8 cellular contexts compared by ENCODE assay signal in the genomic region with DNA sequence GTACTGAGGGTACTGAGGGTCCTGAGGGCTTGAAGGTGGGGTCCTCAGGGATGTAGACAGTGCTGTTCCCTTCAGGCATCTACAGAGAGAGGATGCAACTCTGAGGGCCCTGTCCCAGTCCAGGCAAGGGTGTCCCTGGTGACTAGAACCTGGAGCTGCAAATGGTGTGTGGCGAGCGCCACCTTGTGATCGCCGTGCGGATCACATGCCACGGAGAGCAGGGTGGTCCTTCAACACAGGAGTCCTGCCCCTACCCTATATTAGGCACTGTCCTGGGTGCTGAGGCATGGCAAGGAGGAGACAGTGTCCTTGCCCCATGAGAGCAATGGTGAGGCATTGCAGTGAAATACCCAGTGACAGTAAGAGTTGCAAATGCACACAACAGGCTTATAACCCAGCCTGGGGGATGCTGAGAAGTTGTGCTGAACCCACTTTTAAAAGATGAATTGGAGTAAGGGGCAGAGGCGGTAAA. TPM values are rescaled to one million over a fixed set of nuclear protein-coding genes. Genes with fewer than 3 reads are reported as not detected.
DNase-seq lines count a peak whose midpoint lies in the region; ATAC-seq and TF ChIP-seq lines count a peak whose summit lies in the region.

No MANE protein-coding gene starts in this region.

- peaks cover 41% of the 10 kb centered on the region for H3K27me3 ChIP-seq in cardiac muscle cell
- H3K27me3 ChIP-seq in SK-N-SH (ENCODE audit: insufficient read depth) = no peaks in the 10 kb centered on the region

- H3K36me3 Mint-ChIP-seq in effector memory CD8-positive, alpha-beta T cell (ENCODE audit: insufficient read depth) = no peaks in the 10 kb centered on the region
- H3K36me3 Mint-ChIP-seq in naive B cell = no peaks in the 10 kb centered on the region

- TF ChIP-seq EP300 in SK-N-SH (IDR thresholded peaks at IDR 0.05; ENCODE audit: borderline replicate concordance in 1 of 2, low read depth in 1 of 2, low read length in 1 of 2) = no peak

- H3K79me2 ChIP-seq in SK-N-SH (ENCODE audit: insufficient read depth) = no peaks in the 10 kb centered on the region

- peak; percentile 88 for TF ChIP-seq CTCF in cardiac muscle cell (IDR thresholded peaks at IDR 0.05; ENCODE audit: low read depth, low read length)
- TF ChIP-seq CTCF in SK-N-SH (IDR thresholded peaks at IDR 0.05) = peak; percentile 85

- CTCF ChIA-PET in SK-N-SH (lab: Yijun Ruan, JAX) = interaction anchor here (0.6 to 17.0 kb wide), 35 partner anchors 8 to 132 kb away, joined by 3 to 309 read pairs (median 7); no protein-coding TSS in a partner anchor

- H3K4me3 Mint-ChIP-seq in effector memory CD8-positive, alpha-beta T cell = no peak overlapping the region
- no peak overlapping the region for H3K4me3 Mint-ChIP-seq in naive B cell

- H3K27me3 Mint-ChIP-seq in effector memory CD8-positive, alpha-beta T cell = peaks cover 16 to 29% of the 10 kb centered on the region in 2 donors
- peaks cover 17 to 50% (median 34%) of the 10 kb centered on the region in 3 donors for H3K27me3 Mint-ChIP-seq in naive B cell

- H3K36me3 ChIP-seq in cardiac muscle cell (no peaks in the 10 kb centered on the region), SK-N-SH (replicated peaks in 1 of 2; ENCODE audit: control insufficient read depth in 1 of 2, insufficient read depth in 2 of 2, low read length in 1 of 2) (no peaks in the 10 kb centered on the region)

- no peaks in the 10 kb centered on the region for H3F3A ChIP-seq in SK-N-SH (replicated peaks; ENCODE audit: insufficient read depth)

- H4K20me1 ChIP-seq in SK-N-SH (ENCODE audit: insufficient read depth) = no peaks in the 10 kb centered on the region

- ATAC-seq in effector memory CD8-positive, alpha-beta T cell (replicated peaks) = peak; percentile 21
- ATAC-seq in naive B cell (ENCODE audit: low read depth in 2 of 2) (peak; percentile 76 to 79), HG03045 (IDR thresholded peaks at IDR 0.05; ENCODE audit: unreplicated experiment) (no peak)

- H3K27ac ChIP-seq in cardiac muscle cell (no peak overlapping the region), SK-N-SH (ENCODE audit: low read depth in 2 of 2, low read length in 1 of 2) (no peak overlapping the region)

- TF ChIP-seq RAD21 in SK-N-SH (IDR thresholded peaks at IDR 0.05; ENCODE audit: low read length) = peak; percentile 96

- DNase-seq in cardiac muscle cell (ENCODE audit: low read depth in 1 of 2, low spot score in 1 of 2) (peak; percentile 76 to 84), cardiac septum (ENCODE audit: low spot score) (no peak), SK-N-SH (peak; percentile 91), naive B cell (peak; percentile 66), epidermal melanocyte (ENCODE audit: insufficient read length, low spot score) (no peak)
- DNase-seq in Jurkat, Clone E6-1 (ENCODE audit: low read depth, low spot score) = peak; percentile 53
- peak in 2 of 3 experiments; percentile 15 to 17 for DNase-seq in effector memory CD8-positive, alpha-beta T cell

- H3K4me1 Mint-ChIP-seq in effector memory CD8-positive, alpha-beta T cell (ENCODE audit: low read depth in 2 of 2) = peaks cover 0 to 2% of the 10 kb centered on the region in 2 donors
- H3K4me1 Mint-ChIP-seq in naive B cell = peaks cover 7 to 12% (median 10%) of the 10 kb centered on the region in 3 donors

- no peaks in the 10 kb centered on the region for H3K9me3 ChIP-seq in cardiac muscle cell (ENCODE audit: low read depth)
- H3K9me3 ChIP-seq in SK-N-SH = no peaks in the 10 kb centered on the region

- H3K4me2 ChIP-seq in SK-N-SH = no peak overlapping the region

- H2AFZ ChIP-seq in SK-N-SH (ENCODE audit: low read depth) = no peak overlapping the region

- H3K9ac ChIP-seq in SK-N-SH = no peak overlapping the region

- H3K4me3 ChIP-seq in cardiac muscle cell (no peak overlapping the region), SK-N-SH (ENCODE audit: low read depth in 2 of 2, low read length in 1 of 2) (no peak overlapping the region; a peak in 1 of 4 replicates)
- no peak overlapping the region for H3K4me3 ChIP-seq in Jurkat, Clone E6-1 (ENCODE audit: low read length)

- intact Hi-C loops in cardiac septum (cut with DNase I) = loop anchor here (2.0 kb wide), 1 partner anchor 114 kb away; no protein-coding TSS in a partner anchor

- no peak overlapping the region for H3K27ac Mint-ChIP-seq in effector memory CD8-positive, alpha-beta T cell
- peak overlapping the region in 2 of 6 donors; percentile 59 to 60 for H3K27ac Mint-ChIP-seq in naive B cell

- H3K9me3 Mint-ChIP-seq in effector memory CD8-positive, alpha-beta T cell = peaks cover 0 to 3% of the 10 kb centered on the region in 2 donors
- peaks cover 0 to 7% (median 6%) of the 10 kb centered on the region in 7 donors for H3K9me3 Mint-ChIP-seq in naive B cell

- H3K9me2 ChIP-seq in SK-N-SH = no peaks in the 10 kb centered on the region

- POLR2A ChIA-PET in SK-N-SH (lab: Yijun Ruan, JAX) = interaction anchor here (0.6 kb wide), 1 partner anchor 114 kb away, joined by 3 read pairs; no protein-coding TSS in a partner anchor

- H3K4me1 ChIP-seq in cardiac muscle cell (ENCODE audit: low read depth) (no peaks in the 10 kb centered on the region), SK-N-SH (ENCODE audit: control insufficient read depth in 1 of 2, insufficient read depth in 2 of 2, low read depth in 1 of 2, low read length in 1 of 2) (peaks cover 2 to 5% of the 10 kb centered on the region in 2 experiments; a peak in 2 of 4 replicates)

- 17% methylated on average over 3 of the region's 7 CpGs for WGBS in SK-N-SH (ENCODE audit: low lambda C conversion rate)

TF ChIP-seq in SK-N-SH, 30 proteins besides CTCF, POLR2A, EP300 and RAD21 (continues in another document):
- TF ChIP-seq, protein P1, sequence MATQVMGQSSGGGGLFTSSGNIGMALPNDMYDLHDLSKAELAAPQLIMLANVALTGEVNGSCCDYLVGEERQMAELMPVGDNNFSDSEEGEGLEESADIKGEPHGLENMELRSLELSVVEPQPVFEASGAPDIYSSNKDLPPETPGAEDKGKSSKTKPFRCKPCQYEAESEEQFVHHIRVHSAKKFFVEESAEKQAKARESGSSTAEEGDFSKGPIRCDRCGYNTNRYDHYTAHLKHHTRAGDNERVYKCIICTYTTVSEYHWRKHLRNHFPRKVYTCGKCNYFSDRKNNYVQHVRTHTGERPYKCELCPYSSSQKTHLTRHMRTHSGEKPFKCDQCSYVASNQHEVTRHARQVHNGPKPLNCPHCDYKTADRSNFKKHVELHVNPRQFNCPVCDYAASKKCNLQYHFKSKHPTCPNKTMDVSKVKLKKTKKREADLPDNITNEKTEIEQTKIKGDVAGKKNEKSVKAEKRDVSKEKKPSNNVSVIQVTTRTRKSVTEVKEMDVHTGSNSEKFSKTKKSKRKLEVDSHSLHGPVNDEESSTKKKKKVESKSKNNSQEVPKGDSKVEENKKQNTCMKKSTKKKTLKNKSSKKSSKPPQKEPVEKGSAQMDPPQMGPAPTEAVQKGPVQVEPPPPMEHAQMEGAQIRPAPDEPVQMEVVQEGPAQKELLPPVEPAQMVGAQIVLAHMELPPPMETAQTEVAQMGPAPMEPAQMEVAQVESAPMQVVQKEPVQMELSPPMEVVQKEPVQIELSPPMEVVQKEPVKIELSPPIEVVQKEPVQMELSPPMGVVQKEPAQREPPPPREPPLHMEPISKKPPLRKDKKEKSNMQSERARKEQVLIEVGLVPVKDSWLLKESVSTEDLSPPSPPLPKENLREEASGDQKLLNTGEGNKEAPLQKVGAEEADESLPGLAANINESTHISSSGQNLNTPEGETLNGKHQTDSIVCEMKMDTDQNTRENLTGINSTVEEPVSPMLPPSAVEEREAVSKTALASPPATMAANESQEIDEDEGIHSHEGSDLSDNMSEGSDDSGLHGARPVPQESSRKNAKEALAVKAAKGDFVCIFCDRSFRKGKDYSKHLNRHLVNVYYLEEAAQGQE (IDR thresholded peaks at IDR 0.05; ENCODE audit: low read depth, low read length) = peak; percentile 91
- TF ChIP-seq SIN3A (IDR thresholded peaks at IDR 0.05; ENCODE audit: borderline replicate concordance, low read depth, low read length) (no peak), RXRA (IDR thresholded peaks at IDR 0.05; ENCODE audit: borderline replicate concordance, low read depth) (no peak), FOSL2 (IDR thresholded peaks at IDR 0.05; ENCODE audit: borderline replicate concordance, low read depth) (no peak), RCOR1 (IDR thresholded peaks at IDR 0.05; ENCODE audit: low read length) (0 out of 2 replicates have a peak, but pooled peaks have one; percentile 41), MXI1 (IDR thresholded peaks at IDR 0.05; ENCODE audit: low read depth, low read length) (no peak), ELF1 (IDR thresholded peaks at IDR 0.05) (no peak), GABPA (IDR thresholded peaks at IDR 0.05; ENCODE audit: low read depth) (no peak), TCF12 (IDR thresholded peaks at IDR 0.05) (no peak), POLR2AphosphoS5 (IDR thresholded peaks at IDR 0.05; ENCODE audit: low read depth, low read length) (no peak)
- TF ChIP-seq, protein P2, sequence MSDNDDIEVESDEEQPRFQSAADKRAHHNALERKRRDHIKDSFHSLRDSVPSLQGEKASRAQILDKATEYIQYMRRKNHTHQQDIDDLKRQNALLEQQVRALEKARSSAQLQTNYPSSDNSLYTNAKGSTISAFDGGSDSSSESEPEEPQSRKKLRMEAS (IDR thresholded peaks at IDR 0.05; ENCODE audit: low read depth) = no peak
- TF ChIP-seq, protein P3, sequence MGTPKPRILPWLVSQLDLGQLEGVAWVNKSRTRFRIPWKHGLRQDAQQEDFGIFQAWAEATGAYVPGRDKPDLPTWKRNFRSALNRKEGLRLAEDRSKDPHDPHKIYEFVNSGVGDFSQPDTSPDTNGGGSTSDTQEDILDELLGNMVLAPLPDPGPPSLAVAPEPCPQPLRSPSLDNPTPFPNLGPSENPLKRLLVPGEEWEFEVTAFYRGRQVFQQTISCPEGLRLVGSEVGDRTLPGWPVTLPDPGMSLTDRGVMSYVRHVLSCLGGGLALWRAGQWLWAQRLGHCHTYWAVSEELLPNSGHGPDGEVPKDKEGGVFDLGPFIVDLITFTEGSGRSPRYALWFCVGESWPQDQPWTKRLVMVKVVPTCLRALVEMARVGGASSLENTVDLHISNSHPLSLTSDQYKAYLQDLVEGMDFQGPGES (IDR thresholded peaks at IDR 0.05; ENCODE audit: low read depth, low read length) = no peak

RNA-seq across cellular contexts. Expression of a gene that starts 23.6 kb away (rescaled TPM):
- total RNA-seq in cardiac muscle cell (not detected in 2 replicates), cardiac septum (2.0 TPM)
- polyA plus RNA-seq in cardiac muscle cell (0.23 TPM in 1 of 2 replicates, not detected in the other), SK-N-SH (2012; rRNA removed) (not detected in 2 replicates), naive B cell (ENCODE audit: low read depth in 6 of 6) (not detected)
- not detected for polyA plus RNA-seq in Jurkat, Clone E6-1 (2012; ENCODE audit: insufficient read depth, insufficient read length)
- not detected in 2 replicates for polyA plus RNA-seq in SK-N-SH (2012; cell fraction: cytosol; rRNA removed)
- not detected in 2 replicates for polyA plus RNA-seq in SK-N-SH (2012; cell fraction: nucleus; rRNA removed)

Comparison
In these comparisons a context has a peak if more than half of its experiments do, and no peak if none do; other contexts are left out.
1. DNase-seq: peak in cardiac muscle cell (2 of 2), Jurkat, Clone E6-1 (single experiment), SK-N-SH (single experiment), effector memory CD8-positive, alpha-beta T cell (2 of 3) and naive B cell (single experiment); none in cardiac septum (single experiment) and epidermal melanocyte (single experiment).